15 cellular contexts compared by ENCODE assay signal in genomic region chr6:139979021-139979721, GRCh38.
DNase-seq lines count a peak whose midpoint lies in the region; ATAC-seq, FAIRE-seq and TF ChIP-seq lines count a peak whose summit lies in the region.
"Had no signal": no experiment of that assay in that cellular context is flagged by ENCODE, and none has a peak within 500 bp of the region (broad histone marks: within the 10 kb centered on the region; RNA-seq: fewer than 3 reads in every experiment).

No MANE protein-coding gene starts in this region.

- 88% methylated on average over 7 of the region's 7 CpGs for WGBS in A549 (ENCODE audit: missing lambda C conversion rate)

- FAIRE-seq in A549 (lab: Jason Lieb, UNC): no peak
- FAIRE-seq: D721Med had no signal

- H3K79me2 ChIP-seq in Karpas-422 (ENCODE audit: low read length): no peaks in the 10 kb centered on the region

- H3K36me3 ChIP-seq in SJCRH30 (no peaks in the 10 kb centered on the region), muscle layer of duodenum (ENCODE audit: control insufficient read depth in 1 of 2, insufficient read depth in 2 of 2, low read length in 2 of 2) (peaks cover 0 to 5% of the 10 kb centered on the region in 2 donors), Karpas-422 (ENCODE audit: insufficient read depth, low read length) (no peaks in the 10 kb centered on the region), BE2C (no peaks in the 10 kb centered on the region)

- TF ChIP-seq RAD21 in A549 (conservative IDR thresholded peaks at IDR 0.05 in 1 of 2, IDR thresholded peaks at IDR 0.05 in 1 of 2): no peak

- CTCF ChIA-PET in A549 (lab: Yijun Ruan, JAX): no interaction called here

- H3K27me3 ChIP-seq in SJCRH30 (no peaks in the 10 kb centered on the region), muscle layer of duodenum (ENCODE audit: low read depth, low read length) (no peaks in the 10 kb centered on the region), Karpas-422 (ENCODE audit: low read length) (no peaks in the 10 kb centered on the region), BE2C (no peaks in the 10 kb centered on the region)

- H3K27ac ChIP-seq in A549: peak overlapping the region; percentile 37 to 50; a peak in 1 of 6 replicates
- H3K27ac ChIP-seq in SJCRH30: peak overlapping the region; percentile 79
- peak overlapping the region; percentile 22 for H3K27ac ChIP-seq in muscle layer of duodenum (ENCODE audit: low read length)
- no peak overlapping the region for H3K27ac ChIP-seq in Karpas-422 (ENCODE audit: low read length)
- H3K27ac ChIP-seq: KMS-11 had no signal

- TF ChIP-seq POLR2A in A549 (IDR thresholded peaks at IDR 0.05; ENCODE audit: low read length): no peak

- H2AFZ ChIP-seq in Karpas-422 (ENCODE audit: low read length): no peak overlapping the region

- POLR2A ChIA-PET in A549 (lab: Yijun Ruan, JAX): no interaction called here

- H3K9me2 ChIP-seq in Karpas-422 (replicated peaks; ENCODE audit: insufficient read depth, low read length): no peaks in the 10 kb centered on the region

- H3K9me3 ChIP-seq in A549 (no peaks in the 10 kb centered on the region), SJCRH30 (replicated peaks) (no peaks in the 10 kb centered on the region), muscle layer of duodenum (ENCODE audit: control insufficient read depth in 1 of 2, low read length in 2 of 2) (no peaks in the 10 kb centered on the region), Karpas-422 (ENCODE audit: low read length) (no peaks in the 10 kb centered on the region), BE2C (no peaks in the 10 kb centered on the region)

- H3K4me1 ChIP-seq in A549: peaks cover 65% of the 10 kb centered on the region
- peaks cover 68% of the 10 kb centered on the region for H3K4me1 ChIP-seq in SJCRH30
- peaks cover 4 to 25% of the 10 kb centered on the region in 2 donors for H3K4me1 ChIP-seq in muscle layer of duodenum (ENCODE audit: control insufficient read depth in 1 of 2, insufficient read depth in 2 of 2, low read length in 2 of 2)
- no peaks in the 10 kb centered on the region; the same call in 1 of the 2 replicates for H3K4me1 ChIP-seq in Karpas-422 (ENCODE audit: low read length)
- H3K4me1 ChIP-seq in BE2C: peaks cover 25% of the 10 kb centered on the region

- no peak for TF ChIP-seq CTCF in A549 (IDR thresholded peaks at IDR 0.05)
- no peak for TF ChIP-seq CTCF in BE2C (IDR thresholded peaks at IDR 0.05; ENCODE audit: low read depth, low read length)

- H3K4me2 ChIP-seq in A549 (peak overlapping the region; percentile 8; the same call in 2 of the 3 replicates), Karpas-422 (ENCODE audit: low read depth, low read length, poor library complexity, severe bottlenecking) (no peak overlapping the region)
- H3K4me2 ChIP-seq: KMS-11 had no signal

- DNase-seq in A549 (ENCODE audit: low read depth in 1 of 2, low spot score in 1 of 2) (no peak), SJCRH30 (peak; percentile 79 to 83), foreskin melanocyte (peak; percentile 75), Karpas-422 (no peak), BE2C (no peak)
- DNase-seq in stimulated activated naive CD8-positive, alpha-beta T cell treated with anti-CD3 and anti-CD28 coated beads, Interleukin-15, Interleukin-2, amounts not matched to agents 100 U/mL and 50 U/mL, for 24 hours: no peak
- DNase-seq in stimulated activated CD8-positive, alpha-beta memory T cell treated with anti-CD3 and anti-CD28 coated beads, Interleukin-4, amount 100 ng/mL, for 48 hours: no peak
- DNase-seq: activated CD8-positive, alpha-beta T cell treated with anti-CD3 and anti-CD28 coated beads, Interleukin-2, amount 10 ng/mL, durations not matched to agents 7 days and 5 days; activated effector memory CD4-positive, alpha-beta T cell treated with anti-CD3 and anti-CD28 coated beads, Interleukin-2, amount 50 U/mL, for 16 hours; NCI-H1694 treated with DMSO at 0.1 percent for 48 hours; NCI-H774 had no signal

- no peak overlapping the region for H3K9ac ChIP-seq in Karpas-422 (ENCODE audit: low read length)
- H3K9ac ChIP-seq: KMS-11 had no signal

- no peaks in the 10 kb centered on the region for H4K20me1 ChIP-seq in Karpas-422 (ENCODE audit: insufficient read depth, low read depth, low read length)

- no peak for TF ChIP-seq EP300 in A549 (IDR thresholded peaks at IDR 0.05)

- ATAC-seq in A549: no peak
- ATAC-seq in stimulated activated naive CD8-positive, alpha-beta T cell treated with anti-CD3 and anti-CD28 coated beads, Interleukin-15, Interleukin-2, amounts not matched to agents 100 U/mL and 50 U/mL, for 24 hours: no peak
- ATAC-seq: activated CD8-positive, alpha-beta T cell treated with anti-CD3 and anti-CD28 coated beads, Interleukin-2, amount 10 ng/mL, durations not matched to agents 7 days and 5 days; natural killer cell treated with Interleukin-12 subunit alpha and Interleukin-12 subunit beta and Interleukin-15 and Interleukin-18, amount 100 ng/mL, for 72 hours had no signal

- H3K4me3 ChIP-seq in A549: no peak overlapping the region
- no peak overlapping the region for H3K4me3 ChIP-seq in SJCRH30
- no peak overlapping the region for H3K4me3 ChIP-seq in muscle layer of duodenum (ENCODE audit: low read depth in 1 of 2, low read length in 2 of 2)
- no peak overlapping the region for H3K4me3 ChIP-seq in Karpas-422 (ENCODE audit: low read length)
- H3K4me3 ChIP-seq in BE2C (ENCODE audit: low read depth, low read length): no peak overlapping the region

TF ChIP-seq in A549, 52 proteins besides CTCF, POLR2A, EP300 and RAD21:
- TF ChIP-seq ESRRA (IDR thresholded peaks at IDR 0.05; ENCODE audit: borderline replicate concordance, low read length) (no peak), MYC (IDR thresholded peaks at IDR 0.05; ENCODE audit: borderline replicate concordance, low read length) (no peak), SREBF2 (IDR thresholded peaks at IDR 0.05) (no peak), RNF2 (IDR thresholded peaks at IDR 0.05; ENCODE audit: borderline replicate concordance, low read depth) (no peak), NFE2L2 (conservative IDR thresholded peaks at IDR 0.05; ENCODE audit: low read length) (no peak), KDM5A (IDR thresholded peaks at IDR 0.05) (no peak), ATOH8 (CRISPR knock-in tag; IDR thresholded peaks at IDR 0.05; ENCODE audit: low read depth) (no peak), ZFP36 (IDR thresholded peaks at IDR 0.05; ENCODE audit: borderline replicate concordance, partially characterized antibody) (no peak), USF2 (IDR thresholded peaks at IDR 0.05) (no peak), EHF (CRISPR knock-in tag; IDR thresholded peaks at IDR 0.05) (no peak), RARB (CRISPR knock-in tag; IDR thresholded peaks at IDR 0.05) (no peak), MAX (IDR thresholded peaks at IDR 0.05) (no peak), PBX3 (IDR thresholded peaks at IDR 0.05) (no peak), HEYL (CRISPR knock-in tag; IDR thresholded peaks at IDR 0.05) (no peak)

Comparison
In these comparisons a context has a peak if more than half of its experiments do, and no peak if none do; other contexts are left out.
1. DNase-seq: peak in SJCRH30 (2 of 2) and foreskin melanocyte (single experiment); none in A549 (0 of 2), stimulated activated naive CD8-positive, alpha-beta T cell treated with anti-CD3 and anti-CD28 coated beads, Interleukin-15, Interleukin-2, amounts not matched to agents 100 U/mL and 50 U/mL, for 24 hours (single experiment), Karpas-422 (single experiment), stimulated activated CD8-positive, alpha-beta memory T cell treated with anti-CD3 and anti-CD28 coated beads, Interleukin-4, amount 100 ng/mL, for 48 hours (single experiment) and BE2C (single experiment).